Comparison of ENCODE assay signal across 19 cellular contexts in the genomic region with DNA sequence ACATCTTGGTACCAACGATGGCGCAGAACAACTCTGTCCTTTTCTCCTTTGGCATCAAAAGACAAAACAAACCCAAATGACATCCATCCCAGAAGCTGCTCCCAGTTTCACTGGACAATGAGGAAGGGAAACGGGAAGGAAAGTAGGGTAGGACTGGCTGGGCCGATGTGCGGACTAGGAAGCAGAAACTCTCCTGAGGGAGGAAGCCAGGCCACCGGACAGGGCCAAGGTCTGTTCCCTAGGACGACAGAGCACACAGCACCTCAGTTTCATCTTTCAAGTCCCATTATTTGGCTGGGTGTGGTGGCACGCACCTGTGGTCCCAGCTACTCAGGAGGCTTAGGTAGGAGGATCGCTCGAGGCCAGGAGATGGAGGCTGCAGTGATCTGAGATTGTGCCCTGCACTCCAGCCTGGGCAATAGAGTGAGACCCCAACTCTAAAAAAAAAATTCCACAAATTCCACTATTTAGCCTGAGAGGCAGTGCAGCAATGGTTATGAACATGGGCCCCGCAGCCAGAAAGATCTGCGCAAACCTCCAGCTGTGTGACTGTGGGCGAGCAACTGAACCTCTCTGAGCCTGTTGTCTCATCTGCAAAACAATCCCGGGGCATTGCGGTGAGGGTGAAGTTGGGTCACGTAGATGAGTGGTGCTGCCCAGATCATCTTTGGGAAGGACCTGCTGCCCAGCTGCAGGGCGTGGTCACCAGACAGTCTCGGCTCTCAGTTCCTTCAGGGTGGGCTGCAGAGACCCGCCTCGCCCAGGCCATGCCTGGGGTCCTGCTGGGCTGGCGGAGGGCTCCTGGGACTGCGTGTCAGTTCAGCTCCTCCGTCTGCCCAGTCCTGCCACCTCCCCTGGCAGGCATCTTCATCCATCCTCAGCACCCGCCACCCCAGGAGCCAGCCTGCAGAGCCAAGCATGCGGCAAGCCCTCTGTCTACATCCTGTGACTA.
"Had no signal": no experiment of that assay in that cellular context is flagged by ENCODE, and none has a peak within 500 bp of the region (broad histone marks: within the 10 kb centered on the region; RNA-seq: fewer than 3 reads in every experiment).

No MANE protein-coding gene starts in this region.

- H3K4me1 Mint-ChIP-seq: stimulated activated naive B cell treated with anti-CD40 and anti-IgM and Interleukin-4, amounts not matched to agents 10 μg/mL and 1 μg/mL and 100 μg/mL, for 72 hours had no signal

- H3K36me3 ChIP-seq: colonic mucosa, left lung, neutrophil, tibial artery had no signal

- H3K27ac Mint-ChIP-seq: activated naive CD8-positive, alpha-beta T cell; stimulated activated naive B cell treated with anti-CD40 and anti-IgM and Interleukin-4, amounts not matched to agents 10 μg/mL and 1 μg/mL and 100 μg/mL, for 72 hours; WTC11 had no signal

- H3K36me3 Mint-ChIP-seq: activated naive CD8-positive, alpha-beta T cell; naive thymus-derived CD4-positive, alpha-beta T cell; stimulated activated naive B cell treated with anti-CD40 and anti-IgM and Interleukin-4, amounts not matched to agents 10 μg/mL and 1 μg/mL and 100 μg/mL, for 72 hours; WTC11 had no signal

- H3K4me3 ChIP-seq: body of pancreas, colonic mucosa, left lung, mucosa of descending colon, tibial artery had no signal

- ATAC-seq: body of pancreas; left lung; mucosa of descending colon; naive thymus-derived CD4-positive, alpha-beta T cell; stimulated activated naive B cell treated with anti-CD40 and anti-IgM and Interleukin-4, amounts not matched to agents 10 μg/mL and 1 μg/mL and 100 μg/mL, for 72 hours; WTC11 had no signal

- H3K27me3 ChIP-seq: body of pancreas, colonic mucosa had no signal

- H3K27me3 Mint-ChIP-seq: activated naive CD8-positive, alpha-beta T cell had no signal

- H3K9me3 Mint-ChIP-seq: stimulated activated naive B cell treated with anti-CD40 and anti-IgM and Interleukin-4, amounts not matched to agents 10 μg/mL and 1 μg/mL and 100 μg/mL, for 72 hours; WTC11 had no signal

- H3K27ac ChIP-seq: body of pancreas, colonic mucosa, left lung, neutrophil, tibial artery had no signal

- H3K4me3 Mint-ChIP-seq: activated naive CD8-positive, alpha-beta T cell; stimulated activated naive B cell treated with anti-CD40 and anti-IgM and Interleukin-4, amounts not matched to agents 10 μg/mL and 1 μg/mL and 100 μg/mL, for 72 hours; WTC11 had no signal

- H3K9me3 ChIP-seq: body of pancreas, colonic mucosa, left lung, mucosa of descending colon, neutrophil, tibial artery had no signal

- H3K4me1 ChIP-seq: body of pancreas, colonic mucosa, left lung, tibial artery had no signal

- DNase-seq: activated effector memory CD4-positive, alpha-beta T cell treated with anti-CD3 and anti-CD28 coated beads, Interleukin-2, amount 50 U/mL, for 16 hours; activated T-cell treated with anti-CD3 and anti-CD28 coated beads, Interleukin-2, amount 50 U/mL, for 1 hour; body of pancreas; caudate nucleus; colonic mucosa; left lung; naive thymus-derived CD4-positive, alpha-beta T cell; retina; stimulated activated CD4-positive, alpha-beta T cell treated with anti-CD3 and anti-CD28 coated beads, Interleukin-2, amount 100 ng/mL, for 48 hours; stimulated activated naive B cell treated with anti-CD40 and anti-IgM and Interleukin-4, amounts not matched to agents 10 μg/mL and 1 μg/mL and 100 μg/mL, for 72 hours; tibial artery had no signal

- FAIRE-seq: endometrium, keratinocyte, TTC549, urothelium cell line had no signal
